Comparison of ENCODE assay signal across 8 cellular contexts in genomic region chr12:50039151-50039835, GRCh38. TPM values are rescaled to one million over a fixed set of nuclear protein-coding genes. Genes with fewer than 3 reads are reported as not detected.
A peak's percentile ranks its signal among the peaks of the same experiment; 100 is the strongest.
DNase-seq lines count a peak whose midpoint lies in the region; ATAC-seq and TF ChIP-seq lines count a peak whose summit lies in the region.

No MANE protein-coding gene starts in this region.

- no peak overlapping the region for H3K27ac ChIP-seq in OCI-LY1 (ENCODE audit: low read depth, low read length, poor library complexity, severe bottlenecking)
- H3K27ac ChIP-seq in epithelial cell of prostate = no peak overlapping the region

- no peak overlapping the region for H3K4me2 ChIP-seq in OCI-LY1 (ENCODE audit: low read length)

- no peaks in the 10 kb centered on the region for H3F3A ChIP-seq in OCI-LY1 (ENCODE audit: insufficient read depth, low read length)

- DNase-seq in COR-L47 (lab: John Stamatoyannopoulos, UW) = peak; percentile 78
- peak; percentile 95 for DNase-seq in HuH-7 (ENCODE audit: low spot score)
- DNase-seq in activated CD8-positive, alpha-beta memory T cell treated with anti-CD3 and anti-CD28 coated beads, Interleukin-2, amount 50 U/mL, for 48 hours = peak; percentile 100
- DNase-seq in epithelial cell of prostate (ENCODE audit: low read depth, low spot score) = peak; percentile 27
- peak; percentile 79 for DNase-seq in myocyte (ENCODE audit: low read depth)
- DNase-seq in stimulated activated CD8-positive, alpha-beta memory T cell treated with anti-CD3 and anti-CD28 coated beads, Interleukin-4, amount 100 ng/mL, for 4 hours (ENCODE audit: low read depth in 2 of 2, low spot score in 1 of 2) = peak; percentile 68 to 89

- no peaks in the 10 kb centered on the region for H3K4me1 ChIP-seq in OCI-LY1 (ENCODE audit: insufficient read depth, low read length, severe bottlenecking)

- H3K79me2 ChIP-seq in OCI-LY1 (ENCODE audit: insufficient read depth, low read length) = no peaks in the 10 kb centered on the region

- ATAC-seq in HG02885 (IDR thresholded peaks at IDR 0.05; ENCODE audit: poor library complexity, unreplicated experiment) = no peak

- no peak overlapping the region for H2AFZ ChIP-seq in OCI-LY1 (ENCODE audit: low read length)

- H3K4me3 ChIP-seq in OCI-LY1 (ENCODE audit: low read depth, low read length, poor library complexity, severe bottlenecking) = no peak overlapping the region

- H3K36me3 ChIP-seq in OCI-LY1 (ENCODE audit: insufficient read depth, low read length) = no peaks in the 10 kb centered on the region

- H3K27me3 ChIP-seq in OCI-LY1 (ENCODE audit: insufficient read depth, low read length) = no peaks in the 10 kb centered on the region; the same call in 1 of the 2 replicates

- TF ChIP-seq CTCF in OCI-LY1 (IDR thresholded peaks at IDR 0.05; ENCODE audit: low read length) = peak; percentile 95

- no peaks in the 10 kb centered on the region for H3K9me3 ChIP-seq in OCI-LY1 (ENCODE audit: low read length)

- no peaks in the 10 kb centered on the region for H3K9me2 ChIP-seq in OCI-LY1 (ENCODE audit: low read depth, low read length)

- H4K20me1 ChIP-seq in OCI-LY1 (ENCODE audit: insufficient read depth, low read length) = no peaks in the 10 kb centered on the region

- H3K9ac ChIP-seq in OCI-LY1 (ENCODE audit: low read length) = no peak overlapping the region

RNA-seq across cellular contexts. Expression of gene RACGAP1, which starts 14.0 kb away (rescaled TPM):
- total RNA-seq in myocyte = 9.6 and 12.8 TPM in 2 replicates
- polyA plus RNA-seq in myocyte (2012) = 8.9 TPM

RNA-seq across cellular contexts. Expression of gene ASIC1, which starts 18.1 kb away (rescaled TPM):
- total RNA-seq in myocyte = 4.5 and 8.2 TPM in 2 replicates
- polyA plus RNA-seq in myocyte (2012) = 6.2 TPM

RNA-seq across cellular contexts. Expression of gene SMARCD1, which starts 45.8 kb away (rescaled TPM):
- total RNA-seq in myocyte = 32.0 and 36.0 TPM in 2 replicates
- polyA plus RNA-seq in myocyte (2012) = 32.8 TPM

Comparison
In these comparisons a context has a peak if more than half of its experiments do, and no peak if none do; other contexts are left out.
1. DNase-seq: peak in every context shown above with its lines; median percentile 100 in activated CD8-positive, alpha-beta memory T cell treated with anti-CD3 and anti-CD28 coated beads, Interleukin-2, amount 50 U/mL, for 48 hours; 95 in HuH-7; 79 in myocyte; 78 in stimulated activated CD8-positive, alpha-beta memory T cell treated with anti-CD3 and anti-CD28 coated beads, Interleukin-4, amount 100 ng/mL, for 4 hours; 78 in COR-L47; 27 in epithelial cell of prostate.